Comparison of ENCODE assay signal across 8 cellular contexts in genomic region chr3:195442573-195443390, GRCh38. TPM values are rescaled to one million over a fixed set of nuclear protein-coding genes. Genes with fewer than 3 reads are reported as not detected.
A peak's percentile ranks its signal among the peaks of the same experiment; 100 is the strongest.
DNase-seq lines count a peak whose midpoint lies in the region; ATAC-seq and TF ChIP-seq lines count a peak whose summit lies in the region.

A gene with protein sequence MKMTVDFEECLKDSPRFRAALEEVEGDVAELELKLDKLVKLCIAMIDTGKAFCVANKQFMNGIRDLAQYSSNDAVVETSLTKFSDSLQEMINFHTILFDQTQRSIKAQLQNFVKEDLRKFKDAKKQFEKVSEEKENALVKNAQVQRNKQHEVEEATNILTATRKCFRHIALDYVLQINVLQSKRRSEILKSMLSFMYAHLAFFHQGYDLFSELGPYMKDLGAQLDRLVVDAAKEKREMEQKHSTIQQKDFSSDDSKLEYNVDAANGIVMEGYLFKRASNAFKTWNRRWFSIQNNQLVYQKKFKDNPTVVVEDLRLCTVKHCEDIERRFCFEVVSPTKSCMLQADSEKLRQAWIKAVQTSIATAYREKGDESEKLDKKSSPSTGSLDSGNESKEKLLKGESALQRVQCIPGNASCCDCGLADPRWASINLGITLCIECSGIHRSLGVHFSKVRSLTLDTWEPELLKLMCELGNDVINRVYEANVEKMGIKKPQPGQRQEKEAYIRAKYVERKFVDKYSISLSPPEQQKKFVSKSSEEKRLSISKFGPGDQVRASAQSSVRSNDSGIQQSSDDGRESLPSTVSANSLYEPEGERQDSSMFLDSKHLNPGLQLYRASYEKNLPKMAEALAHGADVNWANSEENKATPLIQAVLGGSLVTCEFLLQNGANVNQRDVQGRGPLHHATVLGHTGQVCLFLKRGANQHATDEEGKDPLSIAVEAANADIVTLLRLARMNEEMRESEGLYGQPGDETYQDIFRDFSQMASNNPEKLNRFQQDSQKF (minus strand): TSS chr3:195443020. CDS start chr3:195442847, 173 bp downstream.

- peaks cover 6% of the 10 kb centered on the region; the same call in 1 of the 2 replicates for H3F3A ChIP-seq in DOHH2 (ENCODE audit: control insufficient read depth, insufficient read depth)
- H3F3A ChIP-seq in GM23338 (replicated peaks; ENCODE audit: low read depth) = no peaks in the 10 kb centered on the region

- H3K27ac ChIP-seq in DOHH2 (ENCODE audit: low read depth, low read length) (peak within 1 kb of the TSS; percentile 89), GM23338 (ENCODE audit: low read depth) (peak within 1 kb of the TSS; percentile 51)
- peak within 1 kb of the TSS; percentile 87 for H3K27ac ChIP-seq in naive thymus-derived CD4-positive, alpha-beta T cell (ENCODE audit: low read depth, low read length)

- H3K27me3 Mint-ChIP-seq in GM23338 (ENCODE audit: insufficient read depth, low read depth, poor library complexity) = peaks cover 2% of the 10 kb centered on the region
- no peaks in the 10 kb centered on the region for H3K27me3 Mint-ChIP-seq in naive thymus-derived CD4-positive, alpha-beta T cell
- H3K27me3 Mint-ChIP-seq in stimulated activated naive B cell treated with anti-CD40 and anti-IgM and Interleukin-4, amounts not matched to agents 10 μg/mL and 1 μg/mL and 100 μg/mL, for 72 hours = no peaks in the 10 kb centered on the region

- H3K9me2 ChIP-seq in DOHH2 (replicated peaks; ENCODE audit: control insufficient read depth, low read length) (no peaks in the 10 kb centered on the region), GM23338 (ENCODE audit: insufficient read depth) (no peaks in the 10 kb centered on the region)

- peak; percentile 99 for DNase-seq in GM23338 (ENCODE audit: low spot score)
- peak; percentile 98 for DNase-seq in LHCN-M2 (ENCODE audit: low read depth)
- DNase-seq in RPMI8226 = peak; percentile 100
- peak; percentile 95 to 99 for DNase-seq in activated T-helper 1 cell treated with anti-CD3 and anti-CD28 coated beads, Interleukin-2, amount 50 U/mL, for 16 hours (ENCODE audit: low read depth in 1 of 2, low spot score in 1 of 2)
- peak; percentile 100 for DNase-seq in fibroblast of gingiva (ENCODE audit: low read depth)
- DNase-seq in naive thymus-derived CD4-positive, alpha-beta T cell = peak; percentile 96 to 100 (median 98)
- DNase-seq in stimulated activated naive B cell treated with anti-CD40 and anti-IgM and Interleukin-4, amounts not matched to agents 10 μg/mL and 1 μg/mL and 100 μg/mL, for 72 hours = peak; percentile 100

- TF ChIP-seq CTCF in DOHH2 (IDR thresholded peaks at IDR 0.05; ENCODE audit: low read depth, low read length, poor library complexity, severe bottlenecking) = no peak
- TF ChIP-seq CTCF in GM23338 (conservative IDR thresholded peaks at IDR 0.05; ENCODE audit: low read depth in 2 of 2) = no peak

- ATAC-seq in GM23338 = peak; percentile 91
- peak; percentile 96 for ATAC-seq in naive thymus-derived CD4-positive, alpha-beta T cell
- peak; percentile 89 to 93 for ATAC-seq in stimulated activated naive B cell treated with anti-CD40 and anti-IgM and Interleukin-4, amounts not matched to agents 10 μg/mL and 1 μg/mL and 100 μg/mL, for 72 hours (replicated peaks)

- H3K4me3 Mint-ChIP-seq in GM23338 = peak within 1 kb of the TSS; percentile 92
- H3K4me3 Mint-ChIP-seq in naive thymus-derived CD4-positive, alpha-beta T cell = peak within 1 kb of the TSS; percentile 94 to 98 (median 96)
- peak within 1 kb of the TSS; percentile 93 to 96 for H3K4me3 Mint-ChIP-seq in stimulated activated naive B cell treated with anti-CD40 and anti-IgM and Interleukin-4, amounts not matched to agents 10 μg/mL and 1 μg/mL and 100 μg/mL, for 72 hours

- peak within 1 kb of the TSS; percentile 95 for H2AFZ ChIP-seq in GM23338

- H3K27ac Mint-ChIP-seq in GM23338 = no peak within 1 kb of the TSS
- peak within 1 kb of the TSS; percentile 84 to 95 (median 91) for H3K27ac Mint-ChIP-seq in naive thymus-derived CD4-positive, alpha-beta T cell
- H3K27ac Mint-ChIP-seq in stimulated activated naive B cell treated with anti-CD40 and anti-IgM and Interleukin-4, amounts not matched to agents 10 μg/mL and 1 μg/mL and 100 μg/mL, for 72 hours = peak within 1 kb of the TSS; percentile 96

- POLR2A ChIA-PET in naive thymus-derived CD4-positive, alpha-beta T cell (lab: Charles Lee) = interaction anchor here (0.7 to 3.2 kb wide), 11 partner anchors 13 to 771 kb away, joined by 3 to 18 read pairs (median 3); partner anchors contain the start of genes LSG1 and PPP1R2

- intact Hi-C loops in naive thymus-derived CD4-positive, alpha-beta T cell (cut with micrococcal nuclease) = loop anchor here (1.0 to 10.0 kb wide), 15 partner anchors 16 to 990 kb away; partner anchors contain the start of genes ATP13A3 (in 2 of the 2), LSG1 (in 2 of the 2), PPP1R2 (in 2 of the 2) and XXYLT1 (in 2 of the 2)

- CTCF ChIA-PET in naive thymus-derived CD4-positive, alpha-beta T cell (lab: Charles Lee) = interaction anchor here (0.6 to 0.8 kb wide), 2 partner anchors 18 to 80 kb away, joined by 3 read pairs; no protein-coding TSS in a partner anchor

- peaks cover 42% of the 10 kb centered on the region for H3K4me1 Mint-ChIP-seq in GM23338
- peaks cover 30 to 68% (median 55%) of the 10 kb centered on the region in 7 donors for H3K4me1 Mint-ChIP-seq in naive thymus-derived CD4-positive, alpha-beta T cell
- peaks cover 13 to 33% of the 10 kb centered on the region in 2 donors for H3K4me1 Mint-ChIP-seq in stimulated activated naive B cell treated with anti-CD40 and anti-IgM and Interleukin-4, amounts not matched to agents 10 μg/mL and 1 μg/mL and 100 μg/mL, for 72 hours

- peak within 1 kb of the TSS; percentile 77 for H3K4me2 ChIP-seq in DOHH2 (ENCODE audit: low read length)
- H3K4me2 ChIP-seq in GM23338 = peak within 1 kb of the TSS; percentile 86

- H4K20me1 ChIP-seq in DOHH2 (ENCODE audit: control insufficient read depth, insufficient read depth, low read depth, low read length) (peaks cover 21% of the 10 kb centered on the region), GM23338 (replicated peaks; ENCODE audit: insufficient read depth) (peaks cover 22% of the 10 kb centered on the region; the same call in 1 of the 2 replicates)

- H3K36me3 ChIP-seq in DOHH2 (ENCODE audit: control insufficient read depth, low read length) (peaks cover 19% of the 10 kb centered on the region), GM23338 (ENCODE audit: insufficient read depth) (no peaks in the 10 kb centered on the region)
- H3K36me3 ChIP-seq in naive thymus-derived CD4-positive, alpha-beta T cell (ENCODE audit: control insufficient read depth in 2 of 3, insufficient read depth in 3 of 3, low read length in 3 of 3) = peaks cover 0 to 8% (median 0%) of the 10 kb centered on the region in 3 experiments

- H3K4me1 ChIP-seq in DOHH2 (ENCODE audit: control insufficient read depth, low read length) (peaks cover 57% of the 10 kb centered on the region), GM23338 (ENCODE audit: insufficient read depth) (peaks cover 22% of the 10 kb centered on the region)
- peaks cover 24 to 38% of the 10 kb centered on the region in 2 donors for H3K4me1 ChIP-seq in naive thymus-derived CD4-positive, alpha-beta T cell (ENCODE audit: control insufficient read depth in 2 of 2, insufficient read depth in 2 of 2, low read length in 2 of 2)

- no peaks in the 10 kb centered on the region for H3K9me3 Mint-ChIP-seq in GM23338
- H3K9me3 Mint-ChIP-seq in naive thymus-derived CD4-positive, alpha-beta T cell = no peaks in the 10 kb centered on the region
- H3K9me3 Mint-ChIP-seq in stimulated activated naive B cell treated with anti-CD40 and anti-IgM and Interleukin-4, amounts not matched to agents 10 μg/mL and 1 μg/mL and 100 μg/mL, for 72 hours = no peaks in the 10 kb centered on the region

- H3K27me3 ChIP-seq in DOHH2 (ENCODE audit: control insufficient read depth, low read length) = no peaks in the 10 kb centered on the region
- H3K27me3 ChIP-seq in GM23338 (ENCODE audit: insufficient read depth) = no peaks in the 10 kb centered on the region
- H3K27me3 ChIP-seq in naive thymus-derived CD4-positive, alpha-beta T cell (ENCODE audit: control insufficient read depth in 2 of 2, insufficient read depth in 2 of 2, low read length in 2 of 2) = no peaks in the 10 kb centered on the region

- H3K79me2 ChIP-seq in DOHH2 (ENCODE audit: control insufficient read depth, low read length) = peaks cover 49% of the 10 kb centered on the region
- peaks cover 41% of the 10 kb centered on the region for H3K79me2 ChIP-seq in GM23338 (replicated peaks; ENCODE audit: insufficient read depth)

- H3K9me3 ChIP-seq in DOHH2 (ENCODE audit: control insufficient read depth, insufficient read depth, low read length) = no peaks in the 10 kb centered on the region
- no peaks in the 10 kb centered on the region for H3K9me3 ChIP-seq in naive thymus-derived CD4-positive, alpha-beta T cell (ENCODE audit: control insufficient read depth in 2 of 3, low read length in 3 of 3)

- H3K4me3 ChIP-seq in DOHH2 (ENCODE audit: low read length) (peak within 1 kb of the TSS; percentile 92), GM23338 (peak within 1 kb of the TSS; percentile 87)
- H3K4me3 ChIP-seq in naive thymus-derived CD4-positive, alpha-beta T cell (ENCODE audit: low read length) = peak within 1 kb of the TSS; percentile 91

- H3K36me3 Mint-ChIP-seq in GM23338 (ENCODE audit: low read depth) = no peaks in the 10 kb centered on the region
- no peaks in the 10 kb centered on the region for H3K36me3 Mint-ChIP-seq in naive thymus-derived CD4-positive, alpha-beta T cell
- H3K36me3 Mint-ChIP-seq in stimulated activated naive B cell treated with anti-CD40 and anti-IgM and Interleukin-4, amounts not matched to agents 10 μg/mL and 1 μg/mL and 100 μg/mL, for 72 hours = peaks cover 0 to 6% of the 10 kb centered on the region in 2 donors

TF ChIP-seq in GM23338, 12 proteins besides CTCF, POLR2A, EP300 and RAD21:
- peak; percentile 79 for TF ChIP-seq CREB1 (CRISPR knock-in tag; IDR thresholded peaks at IDR 0.05; ENCODE audit: low read depth)
- TF ChIP-seq POLR2AphosphoS5 (IDR thresholded peaks at IDR 0.05; ENCODE audit: low read depth) = peak; percentile 91
- no peak for TF ChIP-seq ZNF331 (CRISPR knock-in tag; IDR thresholded peaks at IDR 0.05; ENCODE audit: low read depth)

RNA-seq across cellular contexts. Expression of the gene that starts here (rescaled TPM):
- 45.6 and 74.6 TPM in 2 replicates for total RNA-seq in GM23338 (2014; rRNA removed; shearing (Covaris generic))
- 102 and 104 TPM in 2 replicates for polyA plus RNA-seq in GM23338 (2016; fragmentation: Nextera tagmentation; extraction: Ambion mirVana)
- total RNA-seq in LHCN-M2 (2014; rRNA removed) = 34.9 and 42.3 TPM in 2 replicates
- polyA plus RNA-seq in LHCN-M2 (2012) = 5.8 TPM
- 100 to 1,000 TPM in 1 of 5 experiments, 10 to 100 TPM in 4; 68.1 to 111 (median 74.2) TPM for total RNA-seq in naive thymus-derived CD4-positive, alpha-beta T cell
- polyA plus RNA-seq in naive thymus-derived CD4-positive, alpha-beta T cell = 10 to 100 TPM; 40.1 to 45.7 TPM

Comparison
In these comparisons a context has a peak if more than half of its experiments do, and no peak if none do; other contexts are left out.
1. Peak in every context shown above with its lines: DNase-seq, ATAC-seq, H3K4me3 ChIP-seq and H3K27ac ChIP-seq.